ENCODE assay signal across 13 cellular contexts in the genomic region with DNA sequence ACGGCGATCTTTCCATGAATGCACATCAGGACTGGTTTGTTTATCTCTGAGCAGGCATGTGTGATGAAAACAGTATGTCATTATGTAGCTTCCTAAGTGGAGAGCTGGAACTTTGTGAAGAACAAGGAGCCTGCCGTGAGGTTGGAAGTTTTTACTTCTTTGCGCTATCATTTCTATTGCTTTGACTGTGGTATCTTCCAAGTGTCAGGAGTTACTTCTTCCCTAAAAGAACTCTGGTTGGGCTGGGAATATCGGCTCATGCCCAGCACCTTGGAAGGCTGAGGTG.
DNase-seq lines count a peak whose midpoint lies in the region; ATAC-seq and TF ChIP-seq lines count a peak whose summit lies in the region.
"Had no signal": no experiment of that assay in that cellular context is flagged by ENCODE, and none has a peak within 500 bp of the region (broad histone marks: within the 10 kb centered on the region; RNA-seq: fewer than 3 reads in every experiment).

No MANE protein-coding gene starts in this region.

- H3K27me3 ChIP-seq in right lobe of liver (no peaks in the 10 kb centered on the region), skeletal muscle satellite cell (ENCODE audit: control insufficient read depth, insufficient read depth, low read length) (no peaks in the 10 kb centered on the region), BE2C (no peaks in the 10 kb centered on the region)
- H3K27me3 ChIP-seq: MG63 had no signal

- peak overlapping the region; percentile 40 to 75 (median 68) for H3K27ac ChIP-seq in right lobe of liver
- H3K27ac ChIP-seq: HL-60 had no signal

- 51% methylated on average over 5 of the region's 5 CpGs for WGBS in right lobe of liver (ENCODE audit: insufficient coverage, low coverage, low lambda C conversion rate, missing lambda C conversion rate)

- H3K4me1 Mint-ChIP-seq in HFFc6 (ENCODE audit: low read depth), result peaks cover 16% of the 10 kb centered on the region

- ATAC-seq in right lobe of liver, result peak; percentile 23 to 58 (median 38)

- H3K4me1 ChIP-seq in right lobe of liver (peaks cover 0 to 18% (median 0%) of the 10 kb centered on the region in 4 donors), skeletal muscle satellite cell (ENCODE audit: control insufficient read depth, insufficient read depth, low read length) (peaks cover 11% of the 10 kb centered on the region), BE2C (no peaks in the 10 kb centered on the region)

- H3K9me3 ChIP-seq in right lobe of liver (no peaks in the 10 kb centered on the region), skeletal muscle satellite cell (replicated peaks; ENCODE audit: low read length) (no peaks in the 10 kb centered on the region), BE2C (no peaks in the 10 kb centered on the region)
- H3K9me3 ChIP-seq: MG63 had no signal

- no peaks in the 10 kb centered on the region for H3K36me3 ChIP-seq in right lobe of liver
- H3K36me3 ChIP-seq in skeletal muscle satellite cell (ENCODE audit: insufficient read depth, low read length), result no peaks in the 10 kb centered on the region
- H3K36me3 ChIP-seq in BE2C, result no peaks in the 10 kb centered on the region
- H3K36me3 ChIP-seq: MG63 had no signal

- no peaks in the 10 kb centered on the region for H3K9me3 Mint-ChIP-seq in HFFc6

- TF ChIP-seq CTCF in HFFc6 (IDR thresholded peaks at IDR 0.05) (no peak), cardiac fibroblast (IDR thresholded peaks at IDR 0.05; ENCODE audit: low read depth, low read length) (no peak), right lobe of liver (IDR thresholded peaks at IDR 0.05) (no peak), BE2C (IDR thresholded peaks at IDR 0.05; ENCODE audit: low read depth, low read length) (no peak)

- peak overlapping the region; percentile 38 for H3K4me2 ChIP-seq in skeletal muscle satellite cell (ENCODE audit: low read length)

- no peak overlapping the region for H3K9ac ChIP-seq in skeletal muscle satellite cell (ENCODE audit: low read depth, low read length)

- no peak for DNase-seq in HFFc6
- peak; percentile 14 to 46 for DNase-seq in cardiac fibroblast (ENCODE audit: low read depth in 2 of 2)
- no peak for DNase-seq in right lobe of liver
- no peak for DNase-seq in middle frontal gyrus (ENCODE audit: extremely low spot score, low spot score)
- DNase-seq in 8988T, result no peak
- DNase-seq in BE2C, result no peak
- DNase-seq: activated CD4-positive, alpha-beta T cell treated with anti-CD3 and anti-CD28 coated beads, Interleukin-2, amount 50 U/mL, for 4 hours; activated gamma-delta T cell treated with Interleukin-2 at 50 U/mL for 16 hours; central memory CD4-positive, alpha-beta T cell; MG63; stimulated activated CD4-positive, alpha-beta T cell treated with anti-CD3 and anti-CD28 coated beads, Interleukin-4, amount 100 ng/mL, for 4 hours had no signal

- H3K27ac Mint-ChIP-seq in HFFc6, result peak overlapping the region; percentile 7

- no peaks in the 10 kb centered on the region for H3K27me3 Mint-ChIP-seq in HFFc6 (ENCODE audit: insufficient read depth)

- no peaks in the 10 kb centered on the region for H3K36me3 Mint-ChIP-seq in HFFc6 (ENCODE audit: low read depth)

- intact Hi-C loops in right lobe of liver (cut with DNase I), result no loop called here

- peak overlapping the region; percentile 44 for H3K4me3 Mint-ChIP-seq in HFFc6

- TF ChIP-seq POLR2A in right lobe of liver (IDR thresholded peaks at IDR 0.05), result no peak

- no peak overlapping the region for H3K4me3 ChIP-seq in cardiac fibroblast (replicated peaks in 1 of 2; ENCODE audit: low read depth in 2 of 2, low read length in 2 of 2)
- peak overlapping the region; percentile 11 to 31 (median 16) for H3K4me3 ChIP-seq in right lobe of liver
- no peak overlapping the region for H3K4me3 ChIP-seq in skeletal muscle satellite cell (ENCODE audit: low read length)
- H3K4me3 ChIP-seq in BE2C (ENCODE audit: low read depth, low read length), result no peak overlapping the region
- H3K4me3 ChIP-seq: MG63 had no signal

Comparison
In these comparisons a context has a peak if more than half of its experiments do, and no peak if none do; other contexts are left out.
1. DNase-seq: peak in cardiac fibroblast (2 of 2); none in HFFc6 (single experiment), right lobe of liver (0 of 3), middle frontal gyrus (single experiment), 8988T (single experiment) and BE2C (single experiment).
2. H3K4me3 ChIP-seq: peak in right lobe of liver (3 of 3); none in cardiac fibroblast (0 of 2), skeletal muscle satellite cell (single experiment) and BE2C (single experiment).